11 cellular contexts compared by ENCODE assay signal in the genomic region with DNA sequence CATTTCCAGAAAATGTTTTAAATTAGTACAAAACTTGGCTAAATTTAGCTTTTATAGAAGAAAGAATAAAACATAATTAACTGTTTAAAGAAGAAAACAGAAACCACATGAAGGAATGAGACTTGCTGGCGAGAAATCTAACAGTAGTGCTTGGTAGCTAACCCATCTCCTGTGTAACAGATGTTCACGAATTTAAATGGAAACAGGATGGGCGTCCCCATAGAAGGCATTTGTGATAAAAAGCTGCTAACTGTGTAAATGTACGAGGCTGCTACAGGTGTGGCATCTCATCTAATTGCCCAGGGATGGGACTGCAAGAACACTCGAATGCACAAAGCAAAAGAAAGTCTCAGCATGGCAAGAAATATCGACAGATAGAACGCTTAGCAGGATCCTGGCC.
DNase-seq lines count a peak whose midpoint lies in the region; ATAC-seq and TF ChIP-seq lines count a peak whose summit lies in the region.
"Had no signal": no experiment of that assay in that cellular context is flagged by ENCODE, and none has a peak within 500 bp of the region (broad histone marks: within the 10 kb centered on the region; RNA-seq: fewer than 3 reads in every experiment).

No MANE protein-coding gene starts in this region.

- peak overlapping the region; percentile 38 for H3K4me3 ChIP-seq in Jurkat, Clone E6-1 (ENCODE audit: low read length)
- H3K4me3 ChIP-seq: SJSA1 had no signal

- no peaks in the 10 kb centered on the region for H3K27me3 Mint-ChIP-seq in CD4-positive, alpha-beta T cell
- H3K27me3 Mint-ChIP-seq in activated T-helper 1 cell treated with anti-CD3 and anti-CD28 coated beads, Interleukin-12 subunit alpha, Interleukin-12 subunit beta, Interleukin-2, Interleukin-4 antibody, amounts not matched to agents 30 ng/mL and 10 ng/mL and 1 ng/mL, durations not matched to agents 14 hours and 24 hours and 36 hours (ENCODE audit: insufficient read depth): no peaks in the 10 kb centered on the region
- H3K27me3 Mint-ChIP-seq in memory B cell: no peaks in the 10 kb centered on the region

- peak overlapping the region; percentile 55 for H3K27ac ChIP-seq in CD4-positive, alpha-beta T cell (ENCODE audit: low read depth, low read length)
- H3K27ac ChIP-seq: SJSA1 had no signal

- no peaks in the 10 kb centered on the region for H3K9me3 ChIP-seq in CD4-positive, alpha-beta T cell (ENCODE audit: control insufficient read depth, low read length)
- H3K9me3 ChIP-seq: SJSA1 had no signal

- POLR2A ChIA-PET in CD4-positive, alpha-beta T cell (lab: Charles Lee): interaction anchor here (0.6 to 5.3 kb wide), 20 partner anchors 9 to 117 kb away, joined by 3 to 31 read pairs (median 4); no protein-coding TSS in a partner anchor

- H3K4me3 Mint-ChIP-seq in CD4-positive, alpha-beta T cell: peak overlapping the region; percentile 78
- peak overlapping the region; percentile 60 for H3K4me3 Mint-ChIP-seq in activated T-helper 1 cell treated with anti-CD3 and anti-CD28 coated beads, Interleukin-12 subunit alpha, Interleukin-12 subunit beta, Interleukin-2, Interleukin-4 antibody, amounts not matched to agents 30 ng/mL and 10 ng/mL and 1 ng/mL, durations not matched to agents 14 hours and 24 hours and 36 hours
- H3K4me3 Mint-ChIP-seq in memory B cell: no peak overlapping the region

- TF ChIP-seq CTCF in CD4-positive, alpha-beta T cell (IDR thresholded peaks at IDR 0.05): no peak

- H3K9me3 Mint-ChIP-seq in CD4-positive, alpha-beta T cell: no peaks in the 10 kb centered on the region
- peaks cover 6% of the 10 kb centered on the region for H3K9me3 Mint-ChIP-seq in activated T-helper 1 cell treated with anti-CD3 and anti-CD28 coated beads, Interleukin-12 subunit alpha, Interleukin-12 subunit beta, Interleukin-2, Interleukin-4 antibody, amounts not matched to agents 30 ng/mL and 10 ng/mL and 1 ng/mL, durations not matched to agents 14 hours and 24 hours and 36 hours
- H3K9me3 Mint-ChIP-seq in memory B cell: no peaks in the 10 kb centered on the region

- CTCF ChIA-PET in CD4-positive, alpha-beta T cell (lab: Charles Lee): interaction anchor here (0.7 to 2.8 kb wide), 12 partner anchors 10 to 1131 kb away, joined by 3 to 12 read pairs (median 6); no protein-coding TSS in a partner anchor

- H3K36me3 Mint-ChIP-seq in CD4-positive, alpha-beta T cell (ENCODE audit: low read depth): peaks cover 3% of the 10 kb centered on the region
- peaks cover 13% of the 10 kb centered on the region for H3K36me3 Mint-ChIP-seq in activated T-helper 1 cell treated with anti-CD3 and anti-CD28 coated beads, Interleukin-12 subunit alpha, Interleukin-12 subunit beta, Interleukin-2, Interleukin-4 antibody, amounts not matched to agents 30 ng/mL and 10 ng/mL and 1 ng/mL, durations not matched to agents 14 hours and 24 hours and 36 hours (ENCODE audit: low read depth)
- H3K36me3 Mint-ChIP-seq in memory B cell: no peaks in the 10 kb centered on the region

- DNase-seq in CD4-positive, alpha-beta T cell: no peak
- peak; percentile 95 for DNase-seq in Jurkat, Clone E6-1 (ENCODE audit: low read depth, low spot score)
- DNase-seq in activated T-helper 1 cell treated with anti-CD3 and anti-CD28 coated beads, Interleukin-12 subunit alpha, Interleukin-12 subunit beta, Interleukin-2, Interleukin-4 antibody, amounts not matched to agents 30 ng/mL and 10 ng/mL and 1 ng/mL, durations not matched to agents 14 hours and 24 hours and 36 hours (ENCODE audit: low spot score): no peak
- DNase-seq in memory B cell (ENCODE audit: low spot score in 2 of 2) (no peak), NCI-H524 treated with DMSO at 0.1 percent for 48 hours (lab: John Stamatoyannopoulos, UW) (no peak), NCI-H128 (lab: John Stamatoyannopoulos, UW; ENCODE audit: unreplicated experiment) (no peak)
- DNase-seq in stimulated activated CD4-positive, alpha-beta T cell treated with anti-CD3 and anti-CD28 coated beads, Interleukin-4, amount 100 ng/mL, for 4 hours: no peak
- DNase-seq: activated CD4-positive, alpha-beta T cell treated with anti-CD3 and anti-CD28 coated beads for 1 hour; anterior cingulate cortex had no signal

- peaks cover 98% of the 10 kb centered on the region for H3K4me1 Mint-ChIP-seq in CD4-positive, alpha-beta T cell (ENCODE audit: low read depth)
- H3K4me1 Mint-ChIP-seq in activated T-helper 1 cell treated with anti-CD3 and anti-CD28 coated beads, Interleukin-12 subunit alpha, Interleukin-12 subunit beta, Interleukin-2, Interleukin-4 antibody, amounts not matched to agents 30 ng/mL and 10 ng/mL and 1 ng/mL, durations not matched to agents 14 hours and 24 hours and 36 hours (ENCODE audit: low read depth): peaks cover 88% of the 10 kb centered on the region
- peaks cover 41% of the 10 kb centered on the region for H3K4me1 Mint-ChIP-seq in memory B cell

- H3K27ac Mint-ChIP-seq in CD4-positive, alpha-beta T cell: peak overlapping the region; percentile 99
- H3K27ac Mint-ChIP-seq in activated T-helper 1 cell treated with anti-CD3 and anti-CD28 coated beads, Interleukin-12 subunit alpha, Interleukin-12 subunit beta, Interleukin-2, Interleukin-4 antibody, amounts not matched to agents 30 ng/mL and 10 ng/mL and 1 ng/mL, durations not matched to agents 14 hours and 24 hours and 36 hours: peak overlapping the region; percentile 95
- H3K27ac Mint-ChIP-seq in memory B cell: peak overlapping the region; percentile 26

- ATAC-seq in CD4-positive, alpha-beta T cell (ENCODE audit: poor library complexity): peak; percentile 51
- no peak for ATAC-seq in memory B cell (ENCODE audit: low read depth)
- no peak for ATAC-seq in GM19035 (IDR thresholded peaks at IDR 0.05; ENCODE audit: unreplicated experiment)

- no peaks in the 10 kb centered on the region for H3K27me3 ChIP-seq in CD4-positive, alpha-beta T cell (ENCODE audit: control insufficient read depth, insufficient read depth, low read length)
- H3K27me3 ChIP-seq: SJSA1 had no signal

- intact Hi-C loops in CD4-positive, alpha-beta T cell (cut with DNase I, micrococcal nuclease): loop anchor here (2.0 to 5.0 kb wide), 3 partner anchors 15 to 91 kb away; no protein-coding TSS in a partner anchor
- intact Hi-C loops in activated T-helper 1 cell treated with anti-CD3 and anti-CD28 coated beads, Interleukin-12 subunit alpha, Interleukin-12 subunit beta, Interleukin-2, Interleukin-4 antibody, amounts not matched to agents 30 ng/mL and 10 ng/mL and 1 ng/mL, durations not matched to agents 14 hours and 24 hours and 36 hours (cut with micrococcal nuclease): no loop called here

Comparison
In these comparisons a context has a peak if more than half of its experiments do, and no peak if none do; other contexts are left out.
1. H3K27ac Mint-ChIP-seq: peak in every context shown above with its lines; median percentile 99 in CD4-positive, alpha-beta T cell; 95 in activated T-helper 1 cell treated with anti-CD3 and anti-CD28 coated beads, Interleukin-12 subunit alpha, Interleukin-12 subunit beta, Interleukin-2, Interleukin-4 antibody, amounts not matched to agents 30 ng/mL and 10 ng/mL and 1 ng/mL, durations not matched to agents 14 hours and 24 hours and 36 hours; 26 in memory B cell.